17 cellular contexts compared by ENCODE assay signal in genomic region chr3:37968232-37968631, GRCh38.
"Had no signal": no experiment of that assay in that cellular context is flagged by ENCODE, and none has a peak within 500 bp of the region (broad histone marks: within the 10 kb centered on the region; RNA-seq: fewer than 3 reads in every experiment).

No MANE protein-coding gene starts in this region.

- H3K36me3 Mint-ChIP-seq: activated naive CD8-positive, alpha-beta T cell had no signal

- H3K4me1 Mint-ChIP-seq: activated CD4-positive, alpha-beta memory T cell treated with anti-CD3 and anti-CD28 coated beads, Interleukin-2, amount 10 ng/mL, durations not matched to agents 7 days and 5 days; activated CD4-positive, alpha-beta T cell treated with anti-CD3 and anti-CD28 coated beads for 36 hours had no signal

- H3K27ac ChIP-seq: brain microvascular endothelial cell, SK-N-MC, suprapubic skin had no signal

- DNase-seq: activated CD4-positive, alpha-beta memory T cell treated with anti-CD3 and anti-CD28 coated beads, Interleukin-2, amount 10 ng/mL, durations not matched to agents 7 days and 5 days; activated CD4-positive, alpha-beta T cell treated with anti-CD3 and anti-CD28 coated beads for 36 hours; activated gamma-delta T cell treated with Interleukin-2 at 50 U/mL for 16 hours; activated T-cell treated with anti-CD3 and anti-CD28 coated beads, Interleukin-2, amount 50 U/mL, for 72 hours; brain microvascular endothelial cell; islet precursor cell; left lung; stimulated activated CD4-positive, alpha-beta T cell treated with anti-CD3 and anti-CD28 coated beads, Interleukin-15, amount 100 ng/mL, for 24 hours; stimulated activated CD4-positive, alpha-beta T cell treated with anti-CD3 and anti-CD28 coated beads, Interleukin-4, amount 100 ng/mL, for 1 hour; stimulated activated naive CD4-positive, alpha-beta T cell treated with Interleukin-2 at 50 U/mL for 16 hours; T1000 had no signal

- H3K4me3 ChIP-seq: gastroesophageal sphincter, left lung, SK-N-MC, suprapubic skin had no signal

- H3K4me3 Mint-ChIP-seq: activated CD4-positive, alpha-beta memory T cell treated with anti-CD3 and anti-CD28 coated beads, Interleukin-2, amount 10 ng/mL, durations not matched to agents 7 days and 5 days; activated CD4-positive, alpha-beta T cell treated with anti-CD3 and anti-CD28 coated beads for 36 hours; activated naive CD8-positive, alpha-beta T cell; activated T-cell treated with anti-CD3 and anti-CD28 coated beads, Interleukin-2, amount 50 U/mL, for 72 hours; dendritic cell treated with granulocyte-macrophage colony-stimulating factor and Interleukin-4, amounts not matched to agents 40 ng/mL and 50 ng/mL, for 4 days; neural crest cell had no signal

- ATAC-seq: activated CD4-positive, alpha-beta T cell treated with anti-CD3 and anti-CD28 coated beads for 36 hours; activated T-cell treated with anti-CD3 and anti-CD28 coated beads, Interleukin-2, amount 50 U/mL, for 72 hours; gastroesophageal sphincter; left lung had no signal

- H3K27me3 Mint-ChIP-seq: activated CD4-positive, alpha-beta T cell treated with anti-CD3 and anti-CD28 coated beads for 36 hours; activated naive CD8-positive, alpha-beta T cell; dendritic cell treated with granulocyte-macrophage colony-stimulating factor and Interleukin-4, amounts not matched to agents 40 ng/mL and 50 ng/mL, for 4 days had no signal

- H3K27me3 ChIP-seq: brain microvascular endothelial cell, gastroesophageal sphincter, left lung, suprapubic skin had no signal

- H3K27ac Mint-ChIP-seq: activated CD4-positive, alpha-beta memory T cell treated with anti-CD3 and anti-CD28 coated beads, Interleukin-2, amount 10 ng/mL, durations not matched to agents 7 days and 5 days; activated CD4-positive, alpha-beta T cell treated with anti-CD3 and anti-CD28 coated beads for 36 hours; activated naive CD8-positive, alpha-beta T cell; activated T-cell treated with anti-CD3 and anti-CD28 coated beads, Interleukin-2, amount 50 U/mL, for 72 hours; dendritic cell treated with granulocyte-macrophage colony-stimulating factor and Interleukin-4, amounts not matched to agents 40 ng/mL and 50 ng/mL, for 4 days had no signal

- H3K36me3 ChIP-seq: brain microvascular endothelial cell, left lung had no signal

- H3K9me3 Mint-ChIP-seq: activated CD4-positive, alpha-beta memory T cell treated with anti-CD3 and anti-CD28 coated beads, Interleukin-2, amount 10 ng/mL, durations not matched to agents 7 days and 5 days; activated T-cell treated with anti-CD3 and anti-CD28 coated beads, Interleukin-2, amount 50 U/mL, for 72 hours; dendritic cell treated with granulocyte-macrophage colony-stimulating factor and Interleukin-4, amounts not matched to agents 40 ng/mL and 50 ng/mL, for 4 days; neural crest cell had no signal

- H3K9me3 ChIP-seq: gastroesophageal sphincter, left lung, suprapubic skin had no signal
